Comparison of ENCODE assay signal across 8 cellular contexts in the genomic region with DNA sequence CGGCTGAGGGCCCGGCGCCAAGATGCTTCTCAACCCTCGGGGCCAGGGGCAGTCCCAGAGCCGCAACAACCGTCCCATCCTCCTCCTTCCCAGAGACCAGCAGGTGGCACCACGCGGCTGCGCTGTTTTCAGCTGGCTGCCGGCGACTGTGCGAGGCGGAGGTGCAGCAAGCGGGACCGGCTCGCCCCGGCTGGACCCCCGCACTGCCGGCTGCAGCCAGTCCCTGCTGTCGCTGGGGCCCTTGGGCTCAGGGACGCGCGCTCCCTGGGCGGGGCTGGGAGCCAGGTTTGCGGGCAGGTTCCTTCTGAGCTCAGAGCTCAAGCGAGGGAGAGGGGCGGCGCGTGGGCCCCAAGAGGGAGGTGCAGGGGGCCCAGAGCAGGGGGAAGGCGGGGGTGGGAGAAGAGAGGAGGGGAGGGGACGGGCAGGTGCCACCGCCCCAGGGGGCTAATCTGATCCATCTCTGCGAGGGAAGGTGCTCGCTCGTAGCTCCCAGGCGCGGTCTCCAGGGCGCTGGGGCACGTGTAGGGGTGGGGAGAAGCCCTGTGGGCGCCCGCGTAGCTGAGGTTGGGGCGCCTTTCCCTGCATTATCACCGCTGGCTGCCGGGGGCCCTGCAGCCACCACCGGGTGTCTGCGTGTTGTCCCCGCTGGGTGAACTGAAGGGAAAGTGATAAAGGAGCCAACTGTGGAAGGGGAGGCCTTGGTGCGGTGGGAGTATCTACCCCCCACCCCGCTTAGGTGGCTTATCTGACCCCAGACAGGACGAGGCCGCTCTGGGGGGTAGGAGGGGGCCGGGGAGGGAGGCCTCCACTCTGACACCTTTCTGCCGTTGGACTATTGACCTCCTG. TPM values are rescaled to one million over a fixed set of nuclear protein-coding genes. Genes with fewer than 3 reads are reported as not detected.
DNase-seq lines count a peak whose midpoint lies in the region; ATAC-seq, FAIRE-seq and TF ChIP-seq lines count a peak whose summit lies in the region.

No MANE protein-coding gene starts in this region.

- H2AFZ ChIP-seq in endothelial cell of umbilical vein (ENCODE audit: low read depth, low read length): no peak overlapping the region

- H3K36me3 Mint-ChIP-seq in CD4-positive, alpha-beta T cell (ENCODE audit: low read depth): peaks cover 76% of the 10 kb centered on the region

- peak overlapping the region; percentile 64 for H3K27ac ChIP-seq in CD4-positive, alpha-beta T cell (ENCODE audit: low read depth, low read length)
- H3K27ac ChIP-seq in endothelial cell of umbilical vein (ENCODE audit: insufficient read depth, low read depth, low read length): no peak overlapping the region

- no peaks in the 10 kb centered on the region for H3K27me3 Mint-ChIP-seq in CD4-positive, alpha-beta T cell

- no peaks in the 10 kb centered on the region for H3K79me2 ChIP-seq in endothelial cell of umbilical vein (ENCODE audit: control insufficient read depth, insufficient read depth, low read length)

- no TSS peak for BruUV-seq in endothelial cell of umbilical vein (replicated peaks; lab: Mats Ljungman, UMichigan)

- FAIRE-seq in endothelial cell of umbilical vein (lab: Jason Lieb, UNC) (peak; percentile 86), H54 (lab: Jason Lieb, UNC) (no peak)

- dilution Hi-C loops in endothelial cell of umbilical vein (cut with MboI; ENCODE audit: extremely low pct_ligation_motif_present, low sequenced_read_pairs): no loop called here

- H3K4me1 Mint-ChIP-seq in CD4-positive, alpha-beta T cell (ENCODE audit: low read depth): peaks cover 82% of the 10 kb centered on the region

- H3K4me3 ChIP-seq in H7 (ENCODE audit: insufficient read depth, low read depth, low read length): peak overlapping the region; percentile 23
- H3K4me3 ChIP-seq in endothelial cell of umbilical vein (replicated peaks in 1 of 3; ENCODE audit: insufficient read depth in 1 of 3, low read depth in 1 of 3, low read length in 3 of 3): no peak overlapping the region

- H3K27ac Mint-ChIP-seq in CD4-positive, alpha-beta T cell: peak overlapping the region; percentile 82

- TF ChIP-seq POLR2A in endothelial cell of umbilical vein (IDR thresholded peaks at IDR 0.05; ENCODE audit: low read depth, low read length) (no peak), H54 (IDR thresholded peaks at IDR 0.05; ENCODE audit: low read depth, low read length) (no peak)

- peak; percentile 59 for TF ChIP-seq CTCF in CD4-positive, alpha-beta T cell (IDR thresholded peaks at IDR 0.05)
- TF ChIP-seq CTCF in endothelial cell of umbilical vein (IDR thresholded peaks at IDR 0.05; ENCODE audit: extremely low read depth in 1 of 2, insufficient read depth in 1 of 2, low read depth in 1 of 2, low read length in 2 of 2): peak; percentile 67 to 88

- H3K9me1 ChIP-seq in endothelial cell of umbilical vein (replicated peaks; ENCODE audit: control insufficient read depth, extremely low read depth, insufficient read depth, low read length): no peaks in the 10 kb centered on the region

- no peaks in the 10 kb centered on the region for H4K20me1 ChIP-seq in endothelial cell of umbilical vein (replicated peaks; ENCODE audit: control insufficient read depth, extremely low read depth, insufficient read depth, low read length)

- intact Hi-C loops in CD4-positive, alpha-beta T cell (cut with DNase I, micrococcal nuclease): no loop called here
- intact Hi-C loops in endothelial cell of umbilical vein (cut with micrococcal nuclease): loop anchor here (1.0 to 2.0 kb wide), 2 partner anchors 90 to 205 kb away; no protein-coding TSS in a partner anchor

- POLR2A ChIA-PET in CD4-positive, alpha-beta T cell (lab: Charles Lee): interaction anchor here (0.6 to 9.3 kb wide), 20 partner anchors 8 to 262 kb away, joined by 3 to 75 read pairs (median 4); a partner anchor contains a TSS
- POLR2A ChIA-PET in endothelial cell of umbilical vein (lab: Charles Lee): interaction anchor here (0.7 to 1.0 kb wide), 3 partner anchors 111 to 208 kb away, joined by 3 to 5 read pairs (median 4); a partner anchor contains a TSS

- H3K4me3 Mint-ChIP-seq in CD4-positive, alpha-beta T cell: peak overlapping the region; percentile 80

- no peak overlapping the region for H3K4me2 ChIP-seq in endothelial cell of umbilical vein (ENCODE audit: insufficient read depth, low read length)

- H3K36me3 ChIP-seq in H7 (replicated peaks; ENCODE audit: control insufficient read depth, insufficient read depth, low read length) (peaks cover 22% of the 10 kb centered on the region), endothelial cell of umbilical vein (ENCODE audit: control insufficient read depth in 2 of 2, extremely low read depth in 1 of 2, insufficient read depth in 2 of 2, low read length in 2 of 2) (peaks cover 7 to 11% of the 10 kb centered on the region in 2 experiments)

- H3K9me3 ChIP-seq in CD4-positive, alpha-beta T cell (ENCODE audit: control insufficient read depth, low read length): no peaks in the 10 kb centered on the region
- no peaks in the 10 kb centered on the region for H3K9me3 ChIP-seq in endothelial cell of umbilical vein (replicated peaks; ENCODE audit: control insufficient read depth, insufficient read depth, low read length)

- H3K27me3 ChIP-seq in CD4-positive, alpha-beta T cell (ENCODE audit: control insufficient read depth, insufficient read depth, low read length): no peaks in the 10 kb centered on the region
- H3K27me3 ChIP-seq in H7 (ENCODE audit: control insufficient read depth, insufficient read depth, low read length) (no peaks in the 10 kb centered on the region), endothelial cell of umbilical vein (ENCODE audit: control insufficient read depth in 2 of 2, insufficient read depth in 2 of 2, low read length in 2 of 2) (no peaks in the 10 kb centered on the region)

- CTCF ChIA-PET in CD4-positive, alpha-beta T cell (lab: Charles Lee): interaction anchor here (0.6 to 15.7 kb wide), 21 partner anchors 11 to 215 kb away, joined by 3 to 187 read pairs (median 4); a partner anchor contains a TSS
- CTCF ChIA-PET in endothelial cell of umbilical vein (lab: Charles Lee): interaction anchor here (0.6 to 15.7 kb wide), 36 partner anchors 10 to 364 kb away, joined by 3 to 190 read pairs (median 4); a partner anchor contains a TSS

- peak; percentile 62 to 80 (median 70) for DNase-seq in CD4-positive, alpha-beta T cell
- DNase-seq in H7 (peak; percentile 96), NCI-H524 treated with DMSO at 0.1 percent for 48 hours (lab: John Stamatoyannopoulos, UW) (peak; percentile 84), activated T-cell treated with anti-CD3 and anti-CD28 coated beads for 1 hour (ENCODE audit: low read depth) (peak; percentile 65), endothelial cell of umbilical vein (ENCODE audit: low read depth, low spot score) (peak; percentile 85), middle frontal gyrus (ENCODE audit: extremely low spot score, low spot score) (peak; percentile 50), H54 (ENCODE audit: insufficient read length, low spot score) (no peak)
- peak; percentile 48 to 51 for DNase-seq in stimulated activated CD8-positive, alpha-beta memory T cell treated with anti-CD3 and anti-CD28 coated beads, Interleukin-4, amount 100 ng/mL, for 4 hours (ENCODE audit: low read depth in 2 of 2, low spot score in 1 of 2)

- H3K4me1 ChIP-seq in endothelial cell of umbilical vein (ENCODE audit: control insufficient read depth, extremely low read depth, insufficient read depth, low read length): peaks cover 43% of the 10 kb centered on the region

- no peak overlapping the region for H3K9ac ChIP-seq in endothelial cell of umbilical vein (replicated peaks; ENCODE audit: extremely low read depth, insufficient read depth, low read length)

- ATAC-seq in CD4-positive, alpha-beta T cell (ENCODE audit: poor library complexity): peak; percentile 61

- no peaks in the 10 kb centered on the region for H3K9me3 Mint-ChIP-seq in CD4-positive, alpha-beta T cell

TF ChIP-seq in endothelial cell of umbilical vein, 7 proteins besides CTCF, POLR2A, EP300 and RAD21:
- TF ChIP-seq, protein P1, sequence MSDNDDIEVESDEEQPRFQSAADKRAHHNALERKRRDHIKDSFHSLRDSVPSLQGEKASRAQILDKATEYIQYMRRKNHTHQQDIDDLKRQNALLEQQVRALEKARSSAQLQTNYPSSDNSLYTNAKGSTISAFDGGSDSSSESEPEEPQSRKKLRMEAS (IDR thresholded peaks at IDR 0.05; ENCODE audit: insufficient read depth, insufficient read length): no peak
- peak; percentile 49 for TF ChIP-seq POLR2AphosphoS5 (IDR thresholded peaks at IDR 0.05; ENCODE audit: insufficient read depth, low read depth, low read length)

RNA-seq across cellular contexts. Expression of a gene that starts 24.2 kb away (rescaled TPM):
- total RNA-seq in CD4-positive, alpha-beta T cell: 100 to 1,000 TPM; 141 to 150 TPM
- total RNA-seq in H7 (2014; rRNA removed; shearing (Covaris generic)): 9.4 and 13.2 TPM in 2 replicates
- total RNA-seq in endothelial cell of umbilical vein: 23.4 and 23.6 TPM in 2 replicates
- polyA plus RNA-seq in endothelial cell of umbilical vein: 18.0 and 18.2 TPM in 2 replicates
- 13.6 and 13.9 TPM in 2 replicates for polyA plus RNA-seq in endothelial cell of umbilical vein (2011; cell fraction: cytosol; rRNA removed)
- polyA plus RNA-seq in endothelial cell of umbilical vein (2011; cell fraction: nucleus; rRNA removed): 24.5 and 28.1 TPM in 2 replicates
- polyA plus RNA-seq in endothelial cell of umbilical vein (2012): 15.8 and 19.2 TPM in 2 replicates
- 30.7 and 33.7 TPM in 2 replicates for polyA minus RNA-seq in endothelial cell of umbilical vein
- 9.0 TPM for polyA minus RNA-seq in endothelial cell of umbilical vein (2011; cell fraction: cytosol; rRNA and poly(A)+ RNA removed)
- polyA minus RNA-seq in endothelial cell of umbilical vein (2011; cell fraction: nucleus; rRNA and poly(A)+ RNA removed): 9.1 and 13.5 TPM in 2 replicates

RNA-seq across cellular contexts. Expression of a gene that starts 36.3 kb away (rescaled TPM):
- 100 to 1,000 TPM in 1 of 2 experiments, 10 to 100 TPM in 1; 99.4 to 104 TPM for total RNA-seq in CD4-positive, alpha-beta T cell
- 30.7 and 41.3 TPM in 2 replicates for total RNA-seq in H7 (2014; rRNA removed; shearing (Covaris generic))
- total RNA-seq in endothelial cell of umbilical vein: 53.1 and 53.7 TPM in 2 replicates
- polyA plus RNA-seq in endothelial cell of umbilical vein: 42.0 and 43.3 TPM in 2 replicates
- polyA plus RNA-seq in endothelial cell of umbilical vein (2011; cell fraction: cytosol; rRNA removed): 28.6 and 34.2 TPM in 2 replicates
- 136 and 143 TPM in 2 replicates for polyA plus RNA-seq in endothelial cell of umbilical vein (2011; cell fraction: nucleus; rRNA removed)
- polyA plus RNA-seq in endothelial cell of umbilical vein (2012): 30.8 and 35.1 TPM in 2 replicates
- 54.8 and 62.4 TPM in 2 replicates for polyA minus RNA-seq in endothelial cell of umbilical vein
- 30.0 TPM for polyA minus RNA-seq in endothelial cell of umbilical vein (2011; cell fraction: cytosol; rRNA and poly(A)+ RNA removed)
- 45.8 and 49.5 TPM in 2 replicates for polyA minus RNA-seq in endothelial cell of umbilical vein (2011; cell fraction: nucleus; rRNA and poly(A)+ RNA removed)
